Comparison of ENCODE assay signal across 12 cellular contexts in genomic region chr7:133481676-133482075, GRCh38.
DNase-seq lines count a peak whose midpoint lies in the region; ATAC-seq, FAIRE-seq and TF ChIP-seq lines count a peak whose summit lies in the region.
"Had no signal": no experiment of that assay in that cellular context is flagged by ENCODE, and none has a peak within 500 bp of the region (broad histone marks: within the 10 kb centered on the region; RNA-seq: fewer than 3 reads in every experiment).

No MANE protein-coding gene starts in this region.

- H4K20me1 ChIP-seq in osteoblast (ENCODE audit: insufficient read depth, low read length): no peaks in the 10 kb centered on the region

- H3K4me3 ChIP-seq in bronchial epithelial cell (ENCODE audit: low read depth, low read length): no peak overlapping the region
- H3K4me3 ChIP-seq in osteoblast (ENCODE audit: insufficient read depth, low read length): no peak overlapping the region
- H3K4me3 ChIP-seq: A549, Peyer's patch had no signal

- no peak overlapping the region for H2AFZ ChIP-seq in osteoblast (ENCODE audit: low read length)

- peaks cover 11% of the 10 kb centered on the region for H3K4me1 ChIP-seq in osteoblast (ENCODE audit: insufficient read depth, low read length)
- H3K4me1 ChIP-seq: A549, Peyer's patch had no signal

- FAIRE-seq in bronchial epithelial cell (lab: Jason Lieb, UNC): no peak
- FAIRE-seq: A549 had no signal

- ATAC-seq in HG03571 (IDR thresholded peaks at IDR 0.05; ENCODE audit: unreplicated experiment): no peak
- ATAC-seq: A549 had no signal

- H3K9me3 ChIP-seq in osteoblast (ENCODE audit: low read depth, low read length): no peaks in the 10 kb centered on the region
- H3K9me3 ChIP-seq: A549, Peyer's patch had no signal

- TF ChIP-seq CTCF in bronchial epithelial cell (IDR thresholded peaks at IDR 0.05; ENCODE audit: insufficient read depth, low read length, severe bottlenecking) (no peak), osteoblast (IDR thresholded peaks at IDR 0.05; ENCODE audit: extremely low read depth, low read depth, low read length) (no peak)

- H3K27ac ChIP-seq in osteoblast (ENCODE audit: low read depth, low read length): no peak overlapping the region
- H3K27ac ChIP-seq: A549, Peyer's patch had no signal

- no peak overlapping the region for H3K4me2 ChIP-seq in osteoblast (ENCODE audit: insufficient read depth, low read length)
- H3K4me2 ChIP-seq: A549 had no signal

- H3K36me3 ChIP-seq in bronchial epithelial cell (ENCODE audit: control insufficient read depth, insufficient read depth, low read length) (no peaks in the 10 kb centered on the region), osteoblast (ENCODE audit: insufficient read depth, low read length) (no peaks in the 10 kb centered on the region)

- H3K79me2 ChIP-seq in osteoblast (ENCODE audit: insufficient read depth, low read length): no peaks in the 10 kb centered on the region

- H3K27me3 ChIP-seq in bronchial epithelial cell (ENCODE audit: control insufficient read depth, insufficient read depth, low read length) (no peaks in the 10 kb centered on the region), osteoblast (ENCODE audit: insufficient read depth, low read length) (no peaks in the 10 kb centered on the region)
- H3K27me3 ChIP-seq: Peyer's patch had no signal

- DNase-seq in NCI-H2196 (lab: John Stamatoyannopoulos, UW; ENCODE audit: unreplicated experiment) (peak; percentile 6), NCI-H2196 treated with DMSO at 0.1 percent for 48 hours (lab: John Stamatoyannopoulos, UW; ENCODE audit: unreplicated experiment) (no peak), LHCN-M2 (ENCODE audit: low read depth) (peak; percentile 49), bronchial epithelial cell (ENCODE audit: low read depth) (peak; percentile 59), osteoblast (ENCODE audit: insufficient read length, low spot score, missing footprints) (peak; percentile 87), SHP77 (lab: John Stamatoyannopoulos, UW) (no peak)
- no peak for DNase-seq in stimulated activated CD4-positive, alpha-beta T cell treated with anti-CD3 and anti-CD28 coated beads, Interleukin-1b, Interleukin-23, amount 100 ng/mL, for 48 hours
- DNase-seq: activated T-cell treated with anti-CD3 and anti-CD28 coated beads, Interleukin-2, amount 50 U/mL, for 48 hours; Karpas-422; Peyer's patch had no signal

Comparison
In these comparisons a context has a peak if more than half of its experiments do, and no peak if none do; other contexts are left out.
1. DNase-seq: peak in NCI-H2196 (single experiment), LHCN-M2 (single experiment), bronchial epithelial cell (single experiment) and osteoblast (single experiment); none in NCI-H2196 treated with DMSO at 0.1 percent for 48 hours (single experiment), stimulated activated CD4-positive, alpha-beta T cell treated with anti-CD3 and anti-CD28 coated beads, Interleukin-1b, Interleukin-23, amount 100 ng/mL, for 48 hours (single experiment) and SHP77 (0 of 2).